In genomic region chr7:155808551-155809331, GRCh38 we compare ENCODE assay signal across 9 cellular contexts. TPM values are rescaled to one million over a fixed set of nuclear protein-coding genes. Genes with fewer than 3 reads are reported as not detected.
A peak's percentile ranks its signal among the peaks of the same experiment; 100 is the strongest.
DNase-seq lines count a peak whose midpoint lies in the region; ATAC-seq and TF ChIP-seq lines count a peak whose summit lies in the region.
"Had no signal": no experiment of that assay in that cellular context is flagged by ENCODE, and none has a peak within 500 bp of the region (broad histone marks: within the 10 kb centered on the region; RNA-seq: fewer than 3 reads in every experiment).

No MANE protein-coding gene starts in this region.

- no peaks in the 10 kb centered on the region for H3K9me3 ChIP-seq in mesodermal cell (ENCODE audit: control insufficient read depth, low read length)

- ATAC-seq in GM19395 (IDR thresholded peaks at IDR 0.05; ENCODE audit: unreplicated experiment) (peak; percentile 51), HG03045 (IDR thresholded peaks at IDR 0.05; ENCODE audit: unreplicated experiment) (no peak)
- no peak for ATAC-seq in effector memory CD8-positive, alpha-beta T cell (replicated peaks)

- 1% methylated on average over 50 to 60 of the region's 63 CpGs for WGBS in mesodermal cell (ENCODE audit: insufficient coverage in 2 of 2), 2 experiments

- peaks cover 94% of the 10 kb centered on the region for H3K27me3 Mint-ChIP-seq in brain
- H3K27me3 Mint-ChIP-seq in effector memory CD8-positive, alpha-beta T cell, result peaks cover 56 to 71% of the 10 kb centered on the region in 2 donors

- H3K9me3 Mint-ChIP-seq in brain, result no peaks in the 10 kb centered on the region
- no peaks in the 10 kb centered on the region for H3K9me3 Mint-ChIP-seq in effector memory CD8-positive, alpha-beta T cell

- peak overlapping the region; percentile 73 to 88 (median 79) for H3K4me3 Mint-ChIP-seq in brain
- peak overlapping the region in 1 of 2 donors; percentile 12 for H3K4me3 Mint-ChIP-seq in effector memory CD8-positive, alpha-beta T cell

- DNase-seq in 8988T (peak; percentile 61), MV-4-11 (lab: John Stamatoyannopoulos, UW) (no peak), SHP77 treated with DMSO at 0.1 percent for 48 hours (lab: John Stamatoyannopoulos, UW) (no peak)
- no peak for DNase-seq in effector memory CD8-positive, alpha-beta T cell
- DNase-seq: NCI-H2171 treated with DMSO at 0.1 percent for 48 hours had no signal

- peaks cover 18% of the 10 kb centered on the region for H3K4me1 ChIP-seq in mesodermal cell (ENCODE audit: control insufficient read depth, insufficient read depth, low read length, poor library complexity, severe bottlenecking)

- H3K4me1 Mint-ChIP-seq in brain, result peaks cover 59% of the 10 kb centered on the region
- H3K4me1 Mint-ChIP-seq in effector memory CD8-positive, alpha-beta T cell (ENCODE audit: low read depth in 2 of 2), result peaks cover 7 to 16% of the 10 kb centered on the region in 2 donors

- TF ChIP-seq CTCF in brain (conservative IDR thresholded peaks at IDR 0.05), result no peak

- no peaks in the 10 kb centered on the region for H3K36me3 ChIP-seq in mesodermal cell (ENCODE audit: control insufficient read depth, insufficient read depth, low read length)

- no peaks in the 10 kb centered on the region for H3K36me3 Mint-ChIP-seq in brain
- H3K36me3 Mint-ChIP-seq in effector memory CD8-positive, alpha-beta T cell (ENCODE audit: insufficient read depth), result peaks cover 5% of the 10 kb centered on the region

- H3K27ac Mint-ChIP-seq in brain, result no peak overlapping the region
- H3K27ac Mint-ChIP-seq in effector memory CD8-positive, alpha-beta T cell, result no peak overlapping the region

- H3K27ac ChIP-seq in mesodermal cell (ENCODE audit: low read depth, low read length, severe bottlenecking), result no peak overlapping the region

- H3K4me3 ChIP-seq in mesodermal cell (ENCODE audit: extremely low read depth, insufficient read depth, low read length, poor library complexity, severe bottlenecking), result peak overlapping the region; percentile 19

RNA-seq across cellular contexts. Expression of gene SHH, which starts 3.5 kb away (rescaled TPM):
- 0.15 TPM for polyA plus RNA-seq in brain (ENCODE audit: insufficient read depth, low read depth, low replicate concordance)
- polyA plus RNA-seq in mesodermal cell (2013, experiment 1 of 2), result not detected
- not detected for polyA plus RNA-seq in mesodermal cell (2013, experiment 2 of 2)
